Comparison of ENCODE assay signal across 8 cellular contexts in genomic region chr1:7784492-7785071, GRCh38. TPM values are rescaled to one million over a fixed set of nuclear protein-coding genes. Genes with fewer than 3 reads are reported as not detected.
DNase-seq lines count a peak whose midpoint lies in the region; ATAC-seq and TF ChIP-seq lines count a peak whose summit lies in the region.

No MANE protein-coding gene starts in this region.

- H3K27ac ChIP-seq in dorsolateral prefrontal cortex: peak overlapping the region; percentile 46 to 99 (median 95)

- peak overlapping the region; percentile 66 to 96 (median 85) for H3K4me3 ChIP-seq in dorsolateral prefrontal cortex

- peak; percentile 2 for DNase-seq in stimulated activated CD4-positive, alpha-beta T cell treated with anti-CD3 and anti-CD28 coated beads, Interleukin-12 subunit alpha, Interleukin-12 subunit beta, amount 100 ng/mL, for 4 hours
- DNase-seq in stimulated activated CD4-positive, alpha-beta T cell treated with anti-CD3 and anti-CD28 coated beads, Interleukin-2, amount 100 ng/mL, for 48 hours: no peak
- DNase-seq in dorsolateral prefrontal cortex (peak in 7 of 10 donors; percentile 21 to 51 (median 43)), mucosa of gallbladder (ENCODE audit: low spot score) (peak; percentile 14), OCI-M1 (lab: John Stamatoyannopoulos, UW) (no peak), NOMO-1 (lab: John Stamatoyannopoulos, UW; ENCODE audit: unreplicated experiment in 2 of 2) (no peak)

- no peak for ATAC-seq in GM19328 (IDR thresholded peaks at IDR 0.05; ENCODE audit: unreplicated experiment)
- no peak for ATAC-seq in HG02852 (IDR thresholded peaks at IDR 0.05; ENCODE audit: unreplicated experiment)

- H3K27me3 ChIP-seq in dorsolateral prefrontal cortex: no peaks in the 10 kb centered on the region

- intact Hi-C loops in dorsolateral prefrontal cortex (cut with DNase I): loop anchor here in 1 of 2 donors (1.0 to 10.0 kb wide), 3 partner anchors 117 to 997 kb away; partner anchors contain the start of gene CAMTA1

- no peak for TF ChIP-seq CTCF in dorsolateral prefrontal cortex (IDR thresholded peaks at IDR 0.05 in 54 of 56, conservative IDR thresholded peaks at IDR 0.05 in 2 of 56; ENCODE audit: low read depth in 1 of 56, partially characterized antibody in 56 of 56)

RNA-seq across cellular contexts. Expression of gene PER3, which starts 0.5 kb away (rescaled TPM):
- total RNA-seq in dorsolateral prefrontal cortex (10 to 100 TPM; 31.2 to 79.2 (median 50.5) TPM), mucosa of gallbladder (31.5 TPM)

RNA-seq across cellular contexts. Expression of gene VAMP3, which starts 13.5 kb away (rescaled TPM):
- 100 to 1,000 TPM in 29 of 120 experiments, 10 to 100 TPM in 91; 51.7 to 189 (median 84.7) TPM for total RNA-seq in dorsolateral prefrontal cortex
- 92.0 TPM for total RNA-seq in mucosa of gallbladder

Comparison
In these comparisons a context has a peak if more than half of its experiments do, and no peak if none do; other contexts are left out.
1. DNase-seq: peak in stimulated activated CD4-positive, alpha-beta T cell treated with anti-CD3 and anti-CD28 coated beads, Interleukin-12 subunit alpha, Interleukin-12 subunit beta, amount 100 ng/mL, for 4 hours (single experiment), dorsolateral prefrontal cortex (7 of 10) and mucosa of gallbladder (single experiment); none in stimulated activated CD4-positive, alpha-beta T cell treated with anti-CD3 and anti-CD28 coated beads, Interleukin-2, amount 100 ng/mL, for 48 hours (0 of 2), OCI-M1 (single experiment) and NOMO-1 (0 of 2).